In genomic region chr5:124798890-124799289, GRCh38 we compare ENCODE assay signal across 28 cellular contexts.
"Had no signal": no experiment of that assay in that cellular context is flagged by ENCODE, and none has a peak within 500 bp of the region (broad histone marks: within the 10 kb centered on the region; RNA-seq: fewer than 3 reads in every experiment).

No MANE protein-coding gene starts in this region.

- H3K4me1 ChIP-seq: colonic mucosa, esophagus squamous epithelium, gastrocnemius medialis, left lung, lower lobe of right lung had no signal

- H3K27ac Mint-ChIP-seq: dendritic cell treated with granulocyte-macrophage colony-stimulating factor and Interleukin-4, amounts not matched to agents 40 ng/mL and 50 ng/mL, for 4 days; effector memory CD8-positive, alpha-beta T cell; endodermal cell; mesothelial cell of epicardium; naive B cell had no signal

- H3K9me3 ChIP-seq: colonic mucosa, esophagus squamous epithelium, gastrocnemius medialis, heart right ventricle, left lung, lower lobe of right lung, mucosa of descending colon had no signal

- H3K9me3 Mint-ChIP-seq: dendritic cell treated with granulocyte-macrophage colony-stimulating factor and Interleukin-4, amounts not matched to agents 40 ng/mL and 50 ng/mL, for 4 days; effector memory CD8-positive, alpha-beta T cell; endodermal cell; mesothelial cell of epicardium; naive B cell had no signal

- H3K27me3 ChIP-seq: colonic mucosa, esophagus squamous epithelium, gastrocnemius medialis, heart right ventricle, left lung had no signal

- H3K36me3 Mint-ChIP-seq: mesothelial cell of epicardium, naive B cell had no signal

- FAIRE-seq: endometrium, islet of Langerhans, keratinocyte had no signal

- H3K27me3 Mint-ChIP-seq: dendritic cell treated with granulocyte-macrophage colony-stimulating factor and Interleukin-4, amounts not matched to agents 40 ng/mL and 50 ng/mL, for 4 days; effector memory CD8-positive, alpha-beta T cell; naive B cell had no signal

- ATAC-seq: effector memory CD8-positive, alpha-beta T cell; esophagus mucosa; gastrocnemius medialis; heart right ventricle; left cardiac atrium; left lung; left ventricle myocardium superior; lower lobe of right lung; mucosa of descending colon had no signal

- H3K27ac ChIP-seq: colonic mucosa, epithelial cell of prostate, esophagus squamous epithelium, gastrocnemius medialis, heart right ventricle, left lung, lower lobe of right lung had no signal

- H3K4me3 Mint-ChIP-seq: dendritic cell treated with granulocyte-macrophage colony-stimulating factor and Interleukin-4, amounts not matched to agents 40 ng/mL and 50 ng/mL, for 4 days; effector memory CD8-positive, alpha-beta T cell; endodermal cell; mesothelial cell of epicardium; naive B cell had no signal

- H3K4me3 ChIP-seq: colonic mucosa, esophagus squamous epithelium, gastrocnemius medialis, heart right ventricle, left lung, lower lobe of right lung, mucosa of descending colon had no signal

- DNase-seq: colonic mucosa; cortex of kidney; effector CD8-positive, alpha-beta T cell; effector memory CD8-positive, alpha-beta T cell; endodermal cell; erythroblast; esophagus squamous epithelium; foreskin fibroblast; foreskin melanocyte; gastrocnemius medialis; glutamatergic neuron; head of caudate nucleus; heart right ventricle; hippocampal formation; left cardiac atrium; left lung; left ventricle myocardium superior; lower lobe of right lung; mesenchymal stem cell; mucosa of descending colon; naive B cell had no signal

- H3K36me3 ChIP-seq: colonic mucosa, esophagus squamous epithelium, gastrocnemius medialis, heart right ventricle, left lung, lower lobe of right lung had no signal
